In genomic region chr11:46697303-46697702, GRCh38 we compare ENCODE assay signal across 11 cellular contexts. TPM values are rescaled to one million over a fixed set of nuclear protein-coding genes. Genes with fewer than 3 reads are reported as not detected.
DNase-seq lines count a peak whose midpoint lies in the region; ATAC-seq and TF ChIP-seq lines count a peak whose summit lies in the region.
"Had no signal": no experiment of that assay in that cellular context is flagged by ENCODE, and none has a peak within 500 bp of the region (broad histone marks: within the 10 kb centered on the region; RNA-seq: fewer than 3 reads in every experiment).

No MANE protein-coding gene starts in this region.

- H3K27ac ChIP-seq in stomach smooth muscle (ENCODE audit: low read length) = no peak overlapping the region

- H3K9me3 ChIP-seq in stomach smooth muscle (ENCODE audit: control insufficient read depth in 2 of 2, low read length in 2 of 2) = no peaks in the 10 kb centered on the region

- peaks cover 24 to 31% of the 10 kb centered on the region in 2 donors for H3K36me3 ChIP-seq in stomach smooth muscle (ENCODE audit: control insufficient read depth in 2 of 2, insufficient read depth in 2 of 2, low read length in 2 of 2)

- peaks cover 24% of the 10 kb centered on the region for H3K36me3 Mint-ChIP-seq in activated CD4-positive, alpha-beta T cell treated with anti-CD3 and anti-CD28 coated beads for 36 hours (ENCODE audit: low read depth)

- no peak for ATAC-seq in activated CD4-positive, alpha-beta T cell treated with anti-CD3 and anti-CD28 coated beads for 36 hours
- no peak for ATAC-seq in omental fat pad (ENCODE audit: low FRiP score)
- no peak for ATAC-seq in GM21786 (IDR thresholded peaks at IDR 0.05; ENCODE audit: unreplicated experiment)
- ATAC-seq: activated T-cell treated with anti-CD3 and anti-CD28 coated beads, Interleukin-2, amount 50 U/mL, for 4 hours had no signal

- DNase-seq in activated CD4-positive, alpha-beta T cell treated with anti-CD3 and anti-CD28 coated beads for 36 hours = no peak
- DNase-seq in activated CD4-positive, alpha-beta T cell treated with anti-CD3 and anti-CD28 coated beads for 48 hours = no peak
- DNase-seq in astrocyte of the hippocampus (ENCODE audit: low read depth, low spot score) (peak; percentile 50), medulla oblongata (ENCODE audit: extremely low spot score) (peak; percentile 81), omental fat pad (ENCODE audit: low spot score) (no peak), HCEC 1CT (no peak)
- DNase-seq: activated T-cell treated with anti-CD3 and anti-CD28 coated beads, Interleukin-2, amount 50 U/mL, for 4 hours; NCI-H345; SW 1271 had no signal

- peaks cover 45% of the 10 kb centered on the region for H3K4me1 ChIP-seq in stomach smooth muscle (ENCODE audit: control insufficient read depth, insufficient read depth, low read length)

- CTCF ChIA-PET in activated CD4-positive, alpha-beta T cell treated with anti-CD3 and anti-CD28 coated beads for 36 hours (lab: Charles Lee) = interaction anchor here (0.7 kb wide), 1 partner anchor 16 kb away, joined by 3 read pairs; no protein-coding TSS in a partner anchor

- H3K27me3 ChIP-seq in stomach smooth muscle (ENCODE audit: control insufficient read depth in 1 of 2, insufficient read depth in 2 of 2, low read length in 2 of 2) = no peaks in the 10 kb centered on the region

- H3K4me3 ChIP-seq in stomach smooth muscle (ENCODE audit: low read length in 2 of 2) = peak overlapping the region in 1 of 2 donors; percentile 49

- intact Hi-C loops in activated CD4-positive, alpha-beta T cell treated with anti-CD3 and anti-CD28 coated beads for 36 hours (cut with DNase I, micrococcal nuclease) = no loop called here

- H3K27ac Mint-ChIP-seq in activated CD4-positive, alpha-beta T cell treated with anti-CD3 and anti-CD28 coated beads for 36 hours = peak overlapping the region; percentile 74

- H3K4me3 Mint-ChIP-seq in activated CD4-positive, alpha-beta T cell treated with anti-CD3 and anti-CD28 coated beads for 36 hours = no peak overlapping the region

- POLR2A ChIA-PET in activated CD4-positive, alpha-beta T cell treated with anti-CD3 and anti-CD28 coated beads for 36 hours (lab: Charles Lee) = no interaction called here

- peak overlapping the region; percentile 2 to 55 for H3K9ac ChIP-seq in stomach smooth muscle (ENCODE audit: low read length in 2 of 2)

- TF ChIP-seq CTCF in omental fat pad (IDR thresholded peaks at IDR 0.05) = no peak

- peaks cover 30% of the 10 kb centered on the region for H3K4me1 Mint-ChIP-seq in activated CD4-positive, alpha-beta T cell treated with anti-CD3 and anti-CD28 coated beads for 36 hours

- no peaks in the 10 kb centered on the region for H3K9me3 Mint-ChIP-seq in activated CD4-positive, alpha-beta T cell treated with anti-CD3 and anti-CD28 coated beads for 36 hours (ENCODE audit: low read depth)
- H3K9me3 Mint-ChIP-seq: activated T-cell treated with anti-CD3 and anti-CD28 coated beads, Interleukin-2, amount 50 U/mL, for 4 hours had no signal

- H3K27me3 Mint-ChIP-seq in activated CD4-positive, alpha-beta T cell treated with anti-CD3 and anti-CD28 coated beads for 36 hours = no peaks in the 10 kb centered on the region

RNA-seq across cellular contexts. Expression of gene ARHGAP1, which starts 3.1 kb away (rescaled TPM):
- total RNA-seq in activated CD4-positive, alpha-beta T cell treated with anti-CD3 and anti-CD28 coated beads for 36 hours = 10 to 100 TPM; 40.2 to 50.0 TPM
- total RNA-seq in omental fat pad = 10 to 100 TPM; 34.6 to 69.2 (median 42.6) TPM

RNA-seq across cellular contexts. Expression of gene ZNF408, which starts 3.5 kb away (rescaled TPM):
- 1 to 10 TPM; 8.8 to 9.0 TPM for total RNA-seq in activated CD4-positive, alpha-beta T cell treated with anti-CD3 and anti-CD28 coated beads for 36 hours
- total RNA-seq in omental fat pad = 10 to 100 TPM in 1 of 4 donors, 1 to 10 TPM in 3; 4.3 to 12.2 (median 7.9) TPM

RNA-seq across cellular contexts. Expression of gene F2, which starts 21.7 kb away (rescaled TPM):
- not detected for total RNA-seq in activated CD4-positive, alpha-beta T cell treated with anti-CD3 and anti-CD28 coated beads for 36 hours
- not detected for total RNA-seq in omental fat pad

Comparison
In these comparisons a context has a peak if more than half of its experiments do, and no peak if none do; other contexts are left out.
1. DNase-seq: peak in astrocyte of the hippocampus (single experiment) and medulla oblongata (single experiment); none in activated CD4-positive, alpha-beta T cell treated with anti-CD3 and anti-CD28 coated beads for 36 hours (single experiment), activated CD4-positive, alpha-beta T cell treated with anti-CD3 and anti-CD28 coated beads for 48 hours (single experiment), omental fat pad (single experiment) and HCEC 1CT (single experiment).